22 cellular contexts compared by ENCODE assay signal in genomic region chr7:105985250-105985649, GRCh38. TPM values are rescaled to one million over a fixed set of nuclear protein-coding genes. Genes with fewer than 3 reads are reported as not detected.
DNase-seq lines count a peak whose midpoint lies in the region; ATAC-seq and TF ChIP-seq lines count a peak whose summit lies in the region.
"Had no signal": no experiment of that assay in that cellular context is flagged by ENCODE, and none has a peak within 500 bp of the region (broad histone marks: within the 10 kb centered on the region; RNA-seq: fewer than 3 reads in every experiment).

No MANE protein-coding gene starts in this region.

- ATAC-seq in left lung: peak; percentile 22
- ATAC-seq: left ventricle myocardium superior, natural killer cell, right cardiac atrium had no signal

- H3K4me3 ChIP-seq in A673 (ENCODE audit: low read depth, low read length, poor library complexity, severe bottlenecking) (no peak overlapping the region), left lung (no peak overlapping the region), transverse colon (no peak overlapping the region)
- H3K4me3 ChIP-seq: esophagus squamous epithelium, hepatocyte had no signal

- no peak for TF ChIP-seq POLR2A in transverse colon (IDR thresholded peaks at IDR 0.05)

- H3K9me3 ChIP-seq in A673 (ENCODE audit: low read depth, low read length, poor library complexity, severe bottlenecking) (no peaks in the 10 kb centered on the region), left lung (no peaks in the 10 kb centered on the region), transverse colon (no peaks in the 10 kb centered on the region)
- H3K9me3 ChIP-seq: esophagus squamous epithelium had no signal

- peak; percentile 29 for DNase-seq in A673 (ENCODE audit: low spot score)
- DNase-seq in DMS153 treated with DMSO at 0.1 percent for 48 hours (lab: John Stamatoyannopoulos, UW; ENCODE audit: unreplicated experiment): peak; percentile 25
- peak; percentile 26 for DNase-seq in NCI-H345 (lab: John Stamatoyannopoulos, UW)
- DNase-seq in left lung: no peak
- DNase-seq in GM03348 (ENCODE audit: low spot score): no peak
- DNase-seq in transverse colon: no peak
- no peak for DNase-seq in cerebellar cortex (ENCODE audit: low spot score)
- DNase-seq: activated CD4-positive, alpha-beta T cell treated with anti-CD3 and anti-CD28 coated beads, Interleukin-2, amount 50 U/mL, for 1 hour; CD4-positive, CD25-positive, alpha-beta regulatory T cell; esophagus squamous epithelium; GOT3; immature natural killer cell; left ventricle myocardium superior; natural killer cell; NCI-H1436; right cardiac atrium; stimulated activated CD4-positive, alpha-beta T cell treated with anti-CD3 and anti-CD28 coated beads, Interleukin-12 subunit alpha, Interleukin-12 subunit beta, amount 100 ng/mL, for 4 hours; stimulated activated CD4-positive, alpha-beta T cell treated with anti-CD3 and anti-CD28 coated beads, Interleukin-4, amount 100 ng/mL, for 4 hours; stimulated activated naive CD4-positive, alpha-beta T cell; WERI-Rb-1 had no signal

- no peaks in the 10 kb centered on the region for H3K36me3 ChIP-seq in A673 (ENCODE audit: insufficient read depth, low read length, poor library complexity, severe bottlenecking)
- no peaks in the 10 kb centered on the region for H3K36me3 ChIP-seq in left lung
- H3K36me3 ChIP-seq in transverse colon: no peaks in the 10 kb centered on the region
- H3K36me3 ChIP-seq: esophagus squamous epithelium, WERI-Rb-1 had no signal

- in situ Hi-C loops in transverse colon (cut with MboI; ENCODE audit: low pct_ligation_motif_present in 1 of 4, low pct_unique_long_range_greater_than_20kb in 1 of 4, low sequenced_read_pairs in 3 of 4): no loop called here

- BruUV-seq in A673 (replicated peaks; lab: Mats Ljungman, UMichigan): no TSS peak

- H3K4me1 ChIP-seq in A673 (ENCODE audit: insufficient read depth, low read length, poor library complexity, severe bottlenecking): peaks cover 32% of the 10 kb centered on the region
- no peaks in the 10 kb centered on the region for H3K4me1 ChIP-seq in left lung
- no peaks in the 10 kb centered on the region for H3K4me1 ChIP-seq in transverse colon
- H3K4me1 ChIP-seq: esophagus squamous epithelium, parathyroid adenoma had no signal

- WGBS in transverse colon (ENCODE audit: low coverage in 1 of 2), 2 donors: 71 to 80% methylated on average over 3 to 4 of the region's 4 CpGs

- no peaks in the 10 kb centered on the region for H3K27me3 ChIP-seq in A673 (replicated peaks; ENCODE audit: insufficient read depth, low read depth, low read length, poor library complexity)
- no peaks in the 10 kb centered on the region for H3K27me3 ChIP-seq in left lung
- no peaks in the 10 kb centered on the region for H3K27me3 ChIP-seq in transverse colon
- H3K27me3 ChIP-seq: esophagus squamous epithelium, hepatocyte had no signal

- TF ChIP-seq EP300 in transverse colon (IDR thresholded peaks at IDR 0.05; ENCODE audit: low read depth): no peak

- H3K27ac ChIP-seq in A673 (ENCODE audit: low read depth, low read length, poor library complexity, severe bottlenecking): no peak overlapping the region
- no peak overlapping the region for H3K27ac ChIP-seq in left lung
- no peak overlapping the region for H3K27ac ChIP-seq in transverse colon
- H3K27ac ChIP-seq: esophagus squamous epithelium, hepatocyte, parathyroid adenoma, WERI-Rb-1 had no signal

- TF ChIP-seq CTCF in A673 (conservative IDR thresholded peaks at IDR 0.05; ENCODE audit: low read depth, low read length) (no peak), left lung (IDR thresholded peaks at IDR 0.05) (no peak), transverse colon (IDR thresholded peaks at IDR 0.05) (no peak)

- CTCF ChIA-PET in A673 (lab: Charles Lee): no interaction called here

- intact Hi-C loops in A673 (cut with micrococcal nuclease; ENCODE audit: unreplicated experiment) (no loop called here), left lung (cut with DNase I) (no loop called here), transverse colon (cut with DNase I; ENCODE audit: low total_unique reads) (loop anchor here (1.0 kb wide), 1 partner anchor 15 kb away; no protein-coding TSS in a partner anchor)

- POLR2A ChIA-PET in A673 (lab: Charles Lee; ENCODE audit: low non-redundant PET): interaction anchor here (0.6 kb wide), 1 partner anchor 107 kb away, joined by 3 read pairs; no protein-coding TSS in a partner anchor

RNA-seq across cellular contexts. Expression of gene CDHR3, which starts 22.2 kb away (rescaled TPM):
- total RNA-seq in A673 (2021): 13.9 and 17.7 TPM in 2 replicates
- total RNA-seq in left lung: 10 to 100 TPM in 1 of 2 donors, 1 to 10 TPM in 1; 2.8 to 15.1 TPM
- total RNA-seq in transverse colon: 10 to 100 TPM in 3 of 4 donors, 1 to 10 TPM in 1; 7.6 to 34.4 (median 29.1) TPM

Comparison
In these comparisons a context has a peak if more than half of its experiments do, and no peak if none do; other contexts are left out.
1. DNase-seq: peak in A673 (single experiment), DMS153 treated with DMSO at 0.1 percent for 48 hours (single experiment) and NCI-H345 (single experiment); none in left lung (0 of 2), GM03348 (single experiment), transverse colon (single experiment) and cerebellar cortex (single experiment).